In genomic region chr7:140067052-140067451, GRCh38 we compare ENCODE assay signal across 10 cellular contexts.
"Had no signal": no experiment of that assay in that cellular context is flagged by ENCODE, and none has a peak within 500 bp of the region (broad histone marks: within the 10 kb centered on the region; RNA-seq: fewer than 3 reads in every experiment).

No MANE protein-coding gene starts in this region.

- FAIRE-seq: H1, H54 had no signal

- H3K27ac Mint-ChIP-seq: GM23338, H9, HFFc6 had no signal

- DNase-seq: H9, HCEC 1CT, HFFc6, IMR-90, KBM-7 had no signal

- H3K4me3 Mint-ChIP-seq: GM23338, H9, HFFc6 had no signal

- H2AFZ ChIP-seq: GM23338 had no signal

- H3K27ac ChIP-seq: HL-60, KMS-11 had no signal

- H3K4me3 ChIP-seq: GM23338 had no signal

- ATAC-seq: GM23338 had no signal

- H3K9ac ChIP-seq: KMS-11 had no signal

- H3K4me2 ChIP-seq: GM23338, KMS-11 had no signal
